ENCODE assay signal across 19 cellular contexts in genomic region chr5:117266237-117266725, GRCh38.
"Had no signal": no experiment of that assay in that cellular context is flagged by ENCODE, and none has a peak within 500 bp of the region (broad histone marks: within the 10 kb centered on the region; RNA-seq: fewer than 3 reads in every experiment).

No MANE protein-coding gene starts in this region.

- DNase-seq: activated CD4-positive, alpha-beta T cell treated with anti-CD3 and anti-CD28 coated beads, Interleukin-2, amount 50 U/mL, for 1 hour; activated CD8-positive, alpha-beta memory T cell treated with anti-CD3 and anti-CD28 coated beads, Interleukin-2, amount 50 U/mL, for 48 hours; activated effector memory CD4-positive, alpha-beta T cell treated with Interleukin-2 at 50 U/mL for 16 hours; activated T-cell treated with anti-CD3 and anti-CD28 coated beads, Interleukin-2, amount 50 U/mL, for 48 hours; body of pancreas; cortex of kidney; effector CD4-positive, alpha-beta T cell; midbrain; nephron progenitor cell; nucleus accumbens; posterior cingulate gyrus; stimulated activated CD4-positive, alpha-beta T cell treated with anti-CD3 and anti-CD28 coated beads, Interleukin-12 subunit alpha, Interleukin-12 subunit beta, amount 100 ng/mL, for 4 hours; stimulated activated CD4-positive, alpha-beta T cell treated with anti-CD3 and anti-CD28 coated beads, Interleukin-1b, Interleukin-23, amount 100 ng/mL, for 48 hours; stimulated activated CD8-positive, alpha-beta memory T cell treated with anti-CD3 and anti-CD28 coated beads, Interleukin-4, amount 100 ng/mL, for 48 hours; stimulated activated naive CD4-positive, alpha-beta T cell; T1000; thyroid gland had no signal

- H3K27me3 ChIP-seq: body of pancreas, thyroid gland had no signal

- H3K36me3 ChIP-seq: thyroid gland had no signal

- H3K27ac ChIP-seq: body of pancreas, thyroid gland had no signal

- H3K4me3 ChIP-seq: body of pancreas, lung, thyroid gland had no signal

- ATAC-seq: body of pancreas, esophagus mucosa had no signal

- H3K9me3 ChIP-seq: body of pancreas, thyroid gland had no signal

- H3K4me1 ChIP-seq: body of pancreas, thyroid gland had no signal
